Comparison of ENCODE assay signal across 15 cellular contexts in genomic region chr1:217274927-217275616, GRCh38.
DNase-seq lines count a peak whose midpoint lies in the region; FAIRE-seq and TF ChIP-seq lines count a peak whose summit lies in the region.
"Had no signal": no experiment of that assay in that cellular context is flagged by ENCODE, and none has a peak within 500 bp of the region (broad histone marks: within the 10 kb centered on the region; RNA-seq: fewer than 3 reads in every experiment).

No MANE protein-coding gene starts in this region.

- no peak overlapping the region for H3K9ac ChIP-seq in kidney (ENCODE audit: low read length in 2 of 2)

- TF ChIP-seq CTCF in MCF 10A (IDR thresholded peaks at IDR 0.05; ENCODE audit: unreplicated experiment) (no peak), breast epithelium (IDR thresholded peaks at IDR 0.05) (no peak), tibial artery (IDR thresholded peaks at IDR 0.05) (no peak), kidney (IDR thresholded peaks at IDR 0.05; ENCODE audit: borderline replicate concordance, extremely low read depth, insufficient read depth) (no peak)

- H3K4me3 ChIP-seq in breast epithelium = no peak overlapping the region
- no peak overlapping the region for H3K4me3 ChIP-seq in tibial artery
- H3K4me3 ChIP-seq in kidney (ENCODE audit: low read length in 2 of 2) = no peak overlapping the region
- H3K4me3 ChIP-seq: GM23338 had no signal

- CTCF ChIA-PET in MCF 10A (lab: Yijun Ruan, JAX) = no interaction called here

- peak overlapping the region; percentile 41 for H3K27ac Mint-ChIP-seq in MCF 10A (ENCODE audit: low read depth, unreplicated experiment)

- intact Hi-C loops in MCF 10A (cut with micrococcal nuclease) = no loop called here
- intact Hi-C loops in breast epithelium (cut with DNase I; ENCODE audit: low total_unique reads) = no loop called here
- intact Hi-C loops in tibial artery (cut with DNase I; ENCODE audit: low total_unique reads) = no loop called here
- intact Hi-C loops in kidney (cut with DNase I) = no loop called here

- H3K36me3 ChIP-seq in breast epithelium (no peaks in the 10 kb centered on the region), tibial artery (no peaks in the 10 kb centered on the region), kidney (ENCODE audit: control insufficient read depth in 1 of 2, insufficient read depth in 2 of 2, low read length in 2 of 2) (no peaks in the 10 kb centered on the region)

- DNase-seq in MCF 10A (ENCODE audit: unreplicated experiment) (peak; percentile 71), breast epithelium (ENCODE audit: low spot score in 2 of 2) (no peak), T1000 (lab: John Stamatoyannopoulos, UW) (peak; percentile 7), fibroblast of the conjunctiva (ENCODE audit: low read depth) (peak; percentile 53), tibial artery (no peak), pons (ENCODE audit: low spot score) (no peak), kidney (no peak), NCI-H510A treated with DMSO at 0.1 percent for 48 hours (lab: John Stamatoyannopoulos, UW) (no peak)
- DNase-seq: activated CD4-positive, alpha-beta T cell treated with anti-CD3 and anti-CD28 coated beads for 4 hours; activated effector memory CD4-positive, alpha-beta T cell treated with anti-CD3 and anti-CD28 coated beads, Interleukin-2, amount 50 U/mL, for 16 hours; Kasumi-1; NCI-H446; stimulated activated CD4-positive, alpha-beta T cell treated with anti-CD3 and anti-CD28 coated beads, Interleukin-15, amount 100 ng/mL, for 24 hours had no signal

- H3K4me3 Mint-ChIP-seq in MCF 10A (ENCODE audit: unreplicated experiment) = peak overlapping the region; percentile 15
- H3K4me3 Mint-ChIP-seq: GM23338 had no signal

- H3K4me1 ChIP-seq in breast epithelium = no peaks in the 10 kb centered on the region
- H3K4me1 ChIP-seq in tibial artery = peaks cover 0 to 47% (median 10%) of the 10 kb centered on the region in 4 donors
- no peaks in the 10 kb centered on the region for H3K4me1 ChIP-seq in kidney (ENCODE audit: control insufficient read depth in 1 of 2, insufficient read depth in 1 of 2, low read depth in 1 of 2, low read length in 2 of 2)

- H3K27ac ChIP-seq in breast epithelium (no peak overlapping the region), tibial artery (peak overlapping the region; percentile 32 to 50), kidney (ENCODE audit: low read depth in 2 of 2, low read length in 2 of 2) (no peak overlapping the region)
- H3K27ac ChIP-seq: 22Rv1 had no signal

- no peaks in the 10 kb centered on the region for H3K9me3 Mint-ChIP-seq in MCF 10A (ENCODE audit: unreplicated experiment)
- H3K9me3 Mint-ChIP-seq: GM23338 had no signal

- H3K4me1 Mint-ChIP-seq in MCF 10A (ENCODE audit: insufficient read depth, unreplicated experiment) = peaks cover 18% of the 10 kb centered on the region

- no peaks in the 10 kb centered on the region for H3K27me3 Mint-ChIP-seq in MCF 10A (ENCODE audit: insufficient read depth, unreplicated experiment)

- H3K27me3 ChIP-seq in breast epithelium (no peaks in the 10 kb centered on the region), tibial artery (no peaks in the 10 kb centered on the region)

- no peaks in the 10 kb centered on the region for H3K36me3 Mint-ChIP-seq in MCF 10A (ENCODE audit: insufficient read depth, unreplicated experiment)

- BruUV-seq in MCF 10A (replicated peaks; lab: Mats Ljungman, UMichigan) = no TSS peak

- H3K9me3 ChIP-seq in breast epithelium (no peaks in the 10 kb centered on the region), tibial artery (no peaks in the 10 kb centered on the region), kidney (ENCODE audit: control insufficient read depth in 1 of 2, low read length in 2 of 2) (no peaks in the 10 kb centered on the region)

- no peak for TF ChIP-seq POLR2A in breast epithelium (IDR thresholded peaks at IDR 0.05)

- no peak for FAIRE-seq in kidney (lab: Jason Lieb, UNC)

- POLR2A ChIA-PET in MCF 10A (lab: Yijun Ruan, JAX) = interaction anchor here (0.6 to 1.3 kb wide), 4 partner anchors 11 to 526 kb away, joined by 3 to 7 read pairs (median 3); no protein-coding TSS in a partner anchor

Comparison
In these comparisons a context has a peak if more than half of its experiments do, and no peak if none do; other contexts are left out.
1. DNase-seq: peak in MCF 10A (single experiment), T1000 (single experiment) and fibroblast of the conjunctiva (single experiment); none in breast epithelium (0 of 2), tibial artery (0 of 2), pons (single experiment), kidney (single experiment) and NCI-H510A treated with DMSO at 0.1 percent for 48 hours (single experiment).
2. H3K27ac ChIP-seq: peak in tibial artery (2 of 2); none in breast epithelium (0 of 2) and kidney (0 of 2).